19 cellular contexts compared by ENCODE assay signal in the genomic region with DNA sequence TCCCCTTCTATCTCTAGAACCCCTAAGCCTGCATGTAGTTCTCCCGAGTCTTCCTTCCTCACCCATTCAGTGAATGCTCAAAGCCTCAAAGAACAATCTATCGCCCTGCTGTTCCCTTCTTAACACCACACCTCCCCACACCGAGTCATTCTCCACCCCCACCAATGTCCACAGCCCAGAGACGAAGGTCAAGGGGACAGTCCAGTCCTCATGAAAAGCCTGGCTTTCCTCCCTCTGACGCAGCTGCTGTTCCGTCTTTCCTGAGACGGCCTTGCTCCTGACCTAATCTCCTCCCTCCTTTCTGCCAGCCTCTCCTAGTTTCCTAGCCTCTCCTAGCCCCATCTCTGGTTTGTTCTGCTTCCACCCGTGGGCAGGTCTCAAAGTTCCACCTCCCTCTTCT. TPM values are rescaled to one million over a fixed set of nuclear protein-coding genes. Genes with fewer than 3 reads are reported as not detected.
A peak's percentile ranks its signal among the peaks of the same experiment; 100 is the strongest.
DNase-seq lines count a peak whose midpoint lies in the region; ATAC-seq and TF ChIP-seq lines count a peak whose summit lies in the region.
"Had no signal": no experiment of that assay in that cellular context is flagged by ENCODE, and none has a peak within 500 bp of the region (broad histone marks: within the 10 kb centered on the region; RNA-seq: fewer than 3 reads in every experiment).

No MANE protein-coding gene starts in this region.

- no peak overlapping the region for H3K4me3 Mint-ChIP-seq in activated CD4-positive, alpha-beta T cell treated with anti-CD3 and anti-CD28 coated beads, Interleukin-2, amount 10 ng/mL, durations not matched to agents 7 days and 5 days
- no peak overlapping the region for H3K4me3 Mint-ChIP-seq in activated CD4-positive, alpha-beta T cell treated with anti-CD3 and anti-CD28 coated beads for 36 hours
- H3K4me3 Mint-ChIP-seq in activated naive CD8-positive, alpha-beta T cell treated with anti-CD3 and anti-CD28 coated beads, Interleukin-2, amount 50 U/mL, for 24 hours: no peak overlapping the region

- H3K9me3 ChIP-seq in testis: no peaks in the 10 kb centered on the region
- no peaks in the 10 kb centered on the region for H3K9me3 ChIP-seq in psoas muscle
- no peaks in the 10 kb centered on the region for H3K9me3 ChIP-seq in upper lobe of left lung

- peak overlapping the region; percentile 31 for H3K27ac Mint-ChIP-seq in activated CD4-positive, alpha-beta T cell treated with anti-CD3 and anti-CD28 coated beads, Interleukin-2, amount 10 ng/mL, durations not matched to agents 7 days and 5 days
- H3K27ac Mint-ChIP-seq in activated CD4-positive, alpha-beta T cell treated with anti-CD3 and anti-CD28 coated beads for 36 hours: no peak overlapping the region
- peak overlapping the region; percentile 46 for H3K27ac Mint-ChIP-seq in activated naive CD8-positive, alpha-beta T cell treated with anti-CD3 and anti-CD28 coated beads, Interleukin-2, amount 50 U/mL, for 24 hours

- WGBS in testis, 2 donors: 50 to 51% methylated on average over 8 of the region's 8 CpGs
- 73 to 74% (median 74%) methylated on average over 8 of the region's 8 CpGs for WGBS in psoas muscle, 3 donors
- 87 to 89% methylated on average over 8 of the region's 8 CpGs for WGBS in upper lobe of left lung, 2 donors

- TF ChIP-seq EP300 in upper lobe of left lung (IDR thresholded peaks at IDR 0.05): no peak

- no peaks in the 10 kb centered on the region for H3K4me1 ChIP-seq in testis
- peaks cover 3% of the 10 kb centered on the region for H3K4me1 ChIP-seq in psoas muscle
- H3K4me1 ChIP-seq in upper lobe of left lung: peaks cover 3 to 5% (median 4%) of the 10 kb centered on the region in 4 donors

- no peaks in the 10 kb centered on the region for H3K27me3 Mint-ChIP-seq in activated CD4-positive, alpha-beta T cell treated with anti-CD3 and anti-CD28 coated beads, Interleukin-2, amount 10 ng/mL, durations not matched to agents 7 days and 5 days
- H3K27me3 Mint-ChIP-seq in activated CD4-positive, alpha-beta T cell treated with anti-CD3 and anti-CD28 coated beads for 36 hours: no peaks in the 10 kb centered on the region
- no peaks in the 10 kb centered on the region for H3K27me3 Mint-ChIP-seq in activated naive CD8-positive, alpha-beta T cell treated with anti-CD3 and anti-CD28 coated beads, Interleukin-2, amount 50 U/mL, for 24 hours

- H3K27me3 ChIP-seq in testis (no peaks in the 10 kb centered on the region), psoas muscle (ENCODE audit: insufficient read depth in 3 of 3, low read length in 2 of 3) (no peaks in the 10 kb centered on the region), upper lobe of left lung (no peaks in the 10 kb centered on the region)

- H3K36me3 Mint-ChIP-seq in activated CD4-positive, alpha-beta T cell treated with anti-CD3 and anti-CD28 coated beads, Interleukin-2, amount 10 ng/mL, durations not matched to agents 7 days and 5 days (ENCODE audit: low read depth): peaks cover 20% of the 10 kb centered on the region
- peaks cover 2% of the 10 kb centered on the region for H3K36me3 Mint-ChIP-seq in activated CD4-positive, alpha-beta T cell treated with anti-CD3 and anti-CD28 coated beads for 36 hours (ENCODE audit: low read depth)
- no peaks in the 10 kb centered on the region for H3K36me3 Mint-ChIP-seq in activated naive CD8-positive, alpha-beta T cell treated with anti-CD3 and anti-CD28 coated beads, Interleukin-2, amount 50 U/mL, for 24 hours (ENCODE audit: low read depth)

- no peak for DNase-seq in activated CD4-positive, alpha-beta T cell treated with anti-CD3 and anti-CD28 coated beads, Interleukin-2, amount 10 ng/mL, durations not matched to agents 7 days and 5 days
- no peak for DNase-seq in activated CD4-positive, alpha-beta T cell treated with anti-CD3 and anti-CD28 coated beads for 36 hours
- no peak for DNase-seq in activated naive CD8-positive, alpha-beta T cell treated with anti-CD3 and anti-CD28 coated beads, Interleukin-2, amount 50 U/mL, for 24 hours
- DNase-seq in left lobe of liver (ENCODE audit: low spot score) (peak; percentile 86), testis (peak; percentile 59), psoas muscle (no peak), upper lobe of left lung (no peak)
- DNase-seq: C1 segment of cervical spinal cord, DMS79 treated with DMSO at 0.1 percent for 48 hours, GM23248, NCI-H1436 treated with DMSO at 0.1 percent for 48 hours, NCI-H2081, NCI-H748 treated with DMSO at 0.1 percent for 48 hours, RPMI8226 had no signal

- H3K36me3 ChIP-seq in testis (ENCODE audit: low read depth, missing control alignments) (no peaks in the 10 kb centered on the region), psoas muscle (ENCODE audit: insufficient read depth in 1 of 2, low read depth in 1 of 2) (no peaks in the 10 kb centered on the region), upper lobe of left lung (no peaks in the 10 kb centered on the region)

- H3K4me3 ChIP-seq in testis: no peak overlapping the region
- no peak overlapping the region for H3K4me3 ChIP-seq in psoas muscle
- H3K4me3 ChIP-seq in upper lobe of left lung: no peak overlapping the region
- H3K4me3 ChIP-seq: GM23248 had no signal

- no peak for TF ChIP-seq POLR2A in testis (IDR thresholded peaks at IDR 0.05)
- no peak for TF ChIP-seq POLR2A in upper lobe of left lung (IDR thresholded peaks at IDR 0.05)

- peak overlapping the region in 1 of 2 donors; percentile 45 for H3K27ac ChIP-seq in testis
- no peak overlapping the region for H3K27ac ChIP-seq in psoas muscle
- H3K27ac ChIP-seq in upper lobe of left lung: no peak overlapping the region
- H3K27ac ChIP-seq: GM23248, KMS-11 had no signal

- POLR2A ChIA-PET in activated CD4-positive, alpha-beta T cell treated with anti-CD3 and anti-CD28 coated beads, Interleukin-2, amount 10 ng/mL, durations not matched to agents 7 days and 5 days (lab: Charles Lee): no interaction called here
- POLR2A ChIA-PET in activated CD4-positive, alpha-beta T cell treated with anti-CD3 and anti-CD28 coated beads for 36 hours (lab: Charles Lee): no interaction called here

- no peak for TF ChIP-seq CTCF in testis (IDR thresholded peaks at IDR 0.05)
- TF ChIP-seq CTCF in psoas muscle (IDR thresholded peaks at IDR 0.05): no peak
- TF ChIP-seq CTCF in upper lobe of left lung (IDR thresholded peaks at IDR 0.05): no peak

- CTCF ChIA-PET in activated CD4-positive, alpha-beta T cell treated with anti-CD3 and anti-CD28 coated beads, Interleukin-2, amount 10 ng/mL, durations not matched to agents 7 days and 5 days (lab: Charles Lee): interaction anchor here (1.8 kb wide), 1 partner anchor 13 kb away, joined by 5 read pairs; no protein-coding TSS in a partner anchor
- CTCF ChIA-PET in activated CD4-positive, alpha-beta T cell treated with anti-CD3 and anti-CD28 coated beads for 36 hours (lab: Charles Lee): interaction anchor here (0.8 kb wide), 1 partner anchor 463 kb away, joined by 3 read pairs; no protein-coding TSS in a partner anchor

- H3K9me3 Mint-ChIP-seq in activated CD4-positive, alpha-beta T cell treated with anti-CD3 and anti-CD28 coated beads, Interleukin-2, amount 10 ng/mL, durations not matched to agents 7 days and 5 days: no peaks in the 10 kb centered on the region
- H3K9me3 Mint-ChIP-seq in activated CD4-positive, alpha-beta T cell treated with anti-CD3 and anti-CD28 coated beads for 36 hours (ENCODE audit: low read depth): no peaks in the 10 kb centered on the region
- H3K9me3 Mint-ChIP-seq in activated naive CD8-positive, alpha-beta T cell treated with anti-CD3 and anti-CD28 coated beads, Interleukin-2, amount 50 U/mL, for 24 hours: no peaks in the 10 kb centered on the region

- peaks cover 42% of the 10 kb centered on the region for H3K4me1 Mint-ChIP-seq in activated CD4-positive, alpha-beta T cell treated with anti-CD3 and anti-CD28 coated beads, Interleukin-2, amount 10 ng/mL, durations not matched to agents 7 days and 5 days
- peaks cover 9% of the 10 kb centered on the region for H3K4me1 Mint-ChIP-seq in activated CD4-positive, alpha-beta T cell treated with anti-CD3 and anti-CD28 coated beads for 36 hours
- H3K4me1 Mint-ChIP-seq in activated naive CD8-positive, alpha-beta T cell treated with anti-CD3 and anti-CD28 coated beads, Interleukin-2, amount 50 U/mL, for 24 hours: peaks cover 8% of the 10 kb centered on the region

- intact Hi-C loops in activated CD4-positive, alpha-beta T cell treated with anti-CD3 and anti-CD28 coated beads for 36 hours (cut with DNase I, micrococcal nuclease): no loop called here
- intact Hi-C loops in testis (cut with DNase I; ENCODE audit: low total_unique reads): no loop called here
- intact Hi-C loops in psoas muscle (cut with DNase I): no loop called here

- ATAC-seq in activated CD4-positive, alpha-beta T cell treated with anti-CD3 and anti-CD28 coated beads for 36 hours: no peak
- no peak for ATAC-seq in activated naive CD8-positive, alpha-beta T cell treated with anti-CD3 and anti-CD28 coated beads, Interleukin-2, amount 50 U/mL, for 24 hours
- ATAC-seq in left lobe of liver: peak; percentile 75
- ATAC-seq in psoas muscle: no peak
- ATAC-seq in HG02870 (IDR thresholded peaks at IDR 0.05; ENCODE audit: unreplicated experiment): no peak
- ATAC-seq in upper lobe of left lung (ENCODE audit: low FRiP score in 2 of 2): no peak

RNA-seq across cellular contexts. Expression of a gene that starts 9.2 kb away (rescaled TPM):
- 10 to 100 TPM; 59.7 to 66.7 TPM for total RNA-seq in activated CD4-positive, alpha-beta T cell treated with anti-CD3 and anti-CD28 coated beads, Interleukin-2, amount 10 ng/mL, durations not matched to agents 7 days and 5 days
- 10 to 100 TPM; 14.4 to 19.9 TPM for total RNA-seq in activated CD4-positive, alpha-beta T cell treated with anti-CD3 and anti-CD28 coated beads for 36 hours
- total RNA-seq in left lobe of liver (20.3 TPM), testis (10 to 100 TPM; 40.6 to 78.9 TPM), psoas muscle (1 to 10 TPM; 6.2 to 7.0 (median 6.4) TPM), upper lobe of left lung (10 to 100 TPM in 5 of 6 donors, 1 to 10 TPM in 1; 9.9 to 25.8 (median 16.0) TPM)
- polyA plus RNA-seq in testis (ENCODE audit: insufficient read depth, low read depth, low replicate concordance) (62.8 TPM), psoas muscle (10 to 100 TPM in 1 of 3 donors, 1 to 10 TPM in 2; 7.7 to 11.3 (median 7.9) TPM)

RNA-seq across cellular contexts. Expression of a gene that starts 19.4 kb away (rescaled TPM):
- total RNA-seq in activated CD4-positive, alpha-beta T cell treated with anti-CD3 and anti-CD28 coated beads, Interleukin-2, amount 10 ng/mL, durations not matched to agents 7 days and 5 days: 10 to 100 TPM; 17.3 to 18.3 TPM
- 1 to 10 TPM; 7.6 to 8.9 TPM for total RNA-seq in activated CD4-positive, alpha-beta T cell treated with anti-CD3 and anti-CD28 coated beads for 36 hours
- total RNA-seq in left lobe of liver (71.8 TPM), testis (10 to 100 TPM; 26.0 to 30.2 TPM), psoas muscle (10 to 100 TPM in 2 of 4 donors, 1 to 10 TPM in 2; 6.2 to 16.9 (median 9.7) TPM), upper lobe of left lung (100 to 1,000 TPM in 2 of 6 donors, 10 to 100 TPM in 4; 15.2 to 115 (median 47.3) TPM)
- polyA plus RNA-seq in testis (ENCODE audit: insufficient read depth, low read depth, low replicate concordance) (104 TPM), psoas muscle (10 to 100 TPM in 1 of 3 donors, 1 to 10 TPM in 2; 4.2 to 11.5 (median 7.7) TPM)

RNA-seq across cellular contexts. Expression of a gene that starts 19.8 kb away (rescaled TPM):
- total RNA-seq in activated CD4-positive, alpha-beta T cell treated with anti-CD3 and anti-CD28 coated beads, Interleukin-2, amount 10 ng/mL, durations not matched to agents 7 days and 5 days: 1 to 10 TPM; 7.3 to 9.8 TPM
- total RNA-seq in activated CD4-positive, alpha-beta T cell treated with anti-CD3 and anti-CD28 coated beads for 36 hours: 10 to 100 TPM; 10.1 to 12.4 TPM
- total RNA-seq in left lobe of liver: 689 TPM
- 1 to 10 TPM in 1 of 2 donors, under 1 TPM in 1; 0.87 to 1.5 TPM for total RNA-seq in testis
- polyA plus RNA-seq in testis (ENCODE audit: insufficient read depth, low read depth, low replicate concordance): 1.1 TPM
- total RNA-seq in psoas muscle: not detected
- under 1 TPM in 2 of 3 donors, not detected in 1; 0.04 to 0.36 TPM for polyA plus RNA-seq in psoas muscle
- total RNA-seq in upper lobe of left lung: 1 to 10 TPM in 1 of 6 donors, under 1 TPM in 4, not detected in 1; 0.20 to 2.1 (median 0.89) TPM
- total RNA-seq: A172 had no signal

RNA-seq across cellular contexts. Expression of a gene that starts 34.7 kb away (rescaled TPM):
- total RNA-seq in activated CD4-positive, alpha-beta T cell treated with anti-CD3 and anti-CD28 coated beads, Interleukin-2, amount 10 ng/mL, durations not matched to agents 7 days and 5 days: not detected
- not detected for total RNA-seq in activated CD4-positive, alpha-beta T cell treated with anti-CD3 and anti-CD28 coated beads for 36 hours
- total RNA-seq in left lobe of liver (not detected), testis (1 to 10 TPM in 1 of 2 donors, under 1 TPM in 1; 0.79 to 1.2 TPM), psoas muscle (not detected), upper lobe of left lung (not detected)
- polyA plus RNA-seq in testis (ENCODE audit: insufficient read depth, low read depth, low replicate concordance) (2.1 TPM), psoas muscle (under 1 TPM in 1 of 3 donors, not detected in 2; 0.03 TPM)
- total RNA-seq: A172, GM23248, M059J, NCI-H460 had no signal
- polyA plus RNA-seq: GM23248 had no signal

RNA-seq across cellular contexts. Expression of a gene that starts 35.4 kb away (rescaled TPM):
- total RNA-seq in activated CD4-positive, alpha-beta T cell treated with anti-CD3 and anti-CD28 coated beads, Interleukin-2, amount 10 ng/mL, durations not matched to agents 7 days and 5 days: 1 to 10 TPM; 1.3 to 1.5 TPM
- total RNA-seq in activated CD4-positive, alpha-beta T cell treated with anti-CD3 and anti-CD28 coated beads for 36 hours: 1 to 10 TPM; 1.4 to 2.1 TPM
- total RNA-seq in left lobe of liver: 1.0 TPM
- 10 to 100 TPM; 37.5 to 74.5 TPM for total RNA-seq in testis
- polyA plus RNA-seq in testis (ENCODE audit: insufficient read depth, low read depth, low replicate concordance): 112 TPM
- total RNA-seq in psoas muscle: 1 to 10 TPM in 1 of 4 donors, under 1 TPM in 3; 0.13 to 1.1 (median 0.31) TPM
- under 1 TPM; 0.18 to 0.55 (median 0.23) TPM for polyA plus RNA-seq in psoas muscle
- 1 to 10 TPM in 1 of 6 donors, under 1 TPM in 2, not detected in 3; 0.63 to 4.2 (median 0.77) TPM for total RNA-seq in upper lobe of left lung
- total RNA-seq: A172 had no signal

Comparison
In these comparisons a context has a peak if more than half of its experiments do, and no peak if none do; other contexts are left out.
1. DNase-seq: peak in left lobe of liver (single experiment) and testis (single experiment); none in activated CD4-positive, alpha-beta T cell treated with anti-CD3 and anti-CD28 coated beads, Interleukin-2, amount 10 ng/mL, durations not matched to agents 7 days and 5 days (single experiment), activated CD4-positive, alpha-beta T cell treated with anti-CD3 and anti-CD28 coated beads for 36 hours (single experiment), activated naive CD8-positive, alpha-beta T cell treated with anti-CD3 and anti-CD28 coated beads, Interleukin-2, amount 50 U/mL, for 24 hours (single experiment), psoas muscle (0 of 2) and upper lobe of left lung (0 of 2).
2. RNA of a gene that starts 19.8 kb away (total RNA-seq): 689 TPM in left lobe of liver (single experiment); 10.1 to 12.4 TPM in activated CD4-positive, alpha-beta T cell treated with anti-CD3 and anti-CD28 coated beads for 36 hours, 7.3 to 9.8 TPM in activated CD4-positive, alpha-beta T cell treated with anti-CD3 and anti-CD28 coated beads, Interleukin-2, amount 10 ng/mL, durations not matched to agents 7 days and 5 days, 0.87 to 1.5 TPM in testis, 0.20 to 2.1 TPM in upper lobe of left lung and not detected in psoas muscle; every median in the first group is over 10 times any median in the second.